Comparison of ENCODE assay signal across 23 cellular contexts in the genomic region with DNA sequence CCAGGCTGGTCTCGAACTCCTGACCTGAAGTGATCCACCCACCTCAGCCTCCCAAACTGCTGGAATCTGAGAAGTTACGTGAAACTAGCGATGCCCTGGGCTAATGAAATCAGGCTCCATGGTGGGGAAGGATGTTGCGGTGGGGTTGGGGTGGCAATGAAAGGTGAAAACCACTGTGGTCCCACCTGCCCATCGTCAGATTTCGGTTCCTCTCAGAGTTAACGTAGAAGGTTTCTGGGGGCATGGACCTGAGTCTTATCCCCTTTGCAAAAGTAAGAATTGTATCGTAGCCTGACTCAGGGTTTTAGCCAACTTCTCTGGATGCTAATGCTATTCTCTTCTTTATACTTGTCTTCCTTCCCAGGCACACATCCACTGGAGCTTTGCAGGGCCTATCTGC.
DNase-seq lines count a peak whose midpoint lies in the region; ATAC-seq, FAIRE-seq and TF ChIP-seq lines count a peak whose summit lies in the region.
"Had no signal": no experiment of that assay in that cellular context is flagged by ENCODE, and none has a peak within 500 bp of the region (broad histone marks: within the 10 kb centered on the region; RNA-seq: fewer than 3 reads in every experiment).

No MANE protein-coding gene starts in this region.

- H3K4me1 Mint-ChIP-seq in nephron progenitor cell = peaks cover 81% of the 10 kb centered on the region
- H3K4me1 Mint-ChIP-seq in stimulated activated memory B cell treated with anti-CD40 and anti-IgM and Interleukin-4, amounts not matched to agents 10 μg/mL and 1 μg/mL and 100 μg/mL, for 72 hours = no peaks in the 10 kb centered on the region
- H3K4me1 Mint-ChIP-seq: CD4-positive, CD25-positive, alpha-beta regulatory T cell had no signal

- no peaks in the 10 kb centered on the region for H3K9me3 ChIP-seq in OCI-LY3 (ENCODE audit: insufficient read depth, low read length)
- H3K9me3 ChIP-seq: A549, BLaER1 had no signal

- peaks cover 7% of the 10 kb centered on the region; the same call in 1 of the 2 replicates for H4K20me1 ChIP-seq in OCI-LY3 (ENCODE audit: insufficient read depth, low read length)
- H4K20me1 ChIP-seq: BLaER1 had no signal

- H3K27ac Mint-ChIP-seq in nephron progenitor cell = peak overlapping the region; percentile 71
- no peak overlapping the region for H3K27ac Mint-ChIP-seq in stimulated activated memory B cell treated with anti-CD40 and anti-IgM and Interleukin-4, amounts not matched to agents 10 μg/mL and 1 μg/mL and 100 μg/mL, for 72 hours
- H3K27ac Mint-ChIP-seq: CD4-positive, CD25-positive, alpha-beta regulatory T cell; CD8-positive, alpha-beta T cell; GM23338; H9 had no signal

- no peak overlapping the region for H3K9ac ChIP-seq in OCI-LY3 (ENCODE audit: low read length)
- H3K9ac ChIP-seq: BLaER1 had no signal

- H3K27ac ChIP-seq in OCI-LY3 (ENCODE audit: low read length) = no peak overlapping the region
- H3K27ac ChIP-seq: A549, BLaER1, C4-2B had no signal

- no peak overlapping the region for H3K4me3 ChIP-seq in OCI-LY3 (ENCODE audit: low read length)
- H3K4me3 ChIP-seq: A549, BLaER1, GM23338 had no signal

- no peak overlapping the region for H2AFZ ChIP-seq in OCI-LY3 (ENCODE audit: low read depth, low read length)
- H2AFZ ChIP-seq: GM23338 had no signal

- H3K4me2 ChIP-seq in OCI-LY3 (ENCODE audit: low read length) = peak overlapping the region; percentile 47
- H3K4me2 ChIP-seq: A549, BLaER1, GM23338 had no signal

- H3K27me3 Mint-ChIP-seq in nephron progenitor cell (ENCODE audit: low read depth, poor library complexity) = no peaks in the 10 kb centered on the region
- H3K27me3 Mint-ChIP-seq in stimulated activated memory B cell treated with anti-CD40 and anti-IgM and Interleukin-4, amounts not matched to agents 10 μg/mL and 1 μg/mL and 100 μg/mL, for 72 hours = no peaks in the 10 kb centered on the region
- H3K27me3 Mint-ChIP-seq: CD4-positive, CD25-positive, alpha-beta regulatory T cell had no signal

- peak; percentile 59 for ATAC-seq in stimulated activated memory B cell treated with anti-CD40 and anti-IgM and Interleukin-4, amounts not matched to agents 10 μg/mL and 1 μg/mL and 100 μg/mL, for 72 hours
- ATAC-seq: A549; CD8-positive, alpha-beta T cell; GM23338; HCT116 had no signal

- no peak overlapping the region for H3K4me3 Mint-ChIP-seq in nephron progenitor cell
- no peak overlapping the region for H3K4me3 Mint-ChIP-seq in stimulated activated memory B cell treated with anti-CD40 and anti-IgM and Interleukin-4, amounts not matched to agents 10 μg/mL and 1 μg/mL and 100 μg/mL, for 72 hours
- H3K4me3 Mint-ChIP-seq: CD4-positive, CD25-positive, alpha-beta regulatory T cell; CD8-positive, alpha-beta T cell; GM23338; H9 had no signal

- no peak for TF ChIP-seq POLR2A in GM12891 (IDR thresholded peaks at IDR 0.05; ENCODE audit: low read depth, low read length)

- TF ChIP-seq CTCF in OCI-LY3 (IDR thresholded peaks at IDR 0.05; ENCODE audit: low read depth, low read length) (no peak), nephron progenitor cell (IDR thresholded peaks at IDR 0.05) (no peak)

- DNase-seq in GM12891 (ENCODE audit: insufficient read length, low spot score) = no peak
- DNase-seq in nephron progenitor cell = no peak
- DNase-seq in hypothalamus (lab: John Stamatoyannopoulos, UW) = no peak
- DNase-seq in NCI-H226 = no peak
- no peak for DNase-seq in NCI-H2171 treated with DMSO at 0.1 percent for 48 hours (lab: John Stamatoyannopoulos, UW)
- DNase-seq: 8988T; CD4-positive, CD25-positive, alpha-beta regulatory T cell; CD8-positive, alpha-beta T cell; DMS 273 treated with DMSO at 0.1 percent for 48 hours; DMS79; EL; GDM1; H9 had no signal

- H3K9me3 Mint-ChIP-seq in nephron progenitor cell = peaks cover 15% of the 10 kb centered on the region
- no peaks in the 10 kb centered on the region for H3K9me3 Mint-ChIP-seq in stimulated activated memory B cell treated with anti-CD40 and anti-IgM and Interleukin-4, amounts not matched to agents 10 μg/mL and 1 μg/mL and 100 μg/mL, for 72 hours
- H3K9me3 Mint-ChIP-seq: CD4-positive, CD25-positive, alpha-beta regulatory T cell; CD8-positive, alpha-beta T cell; GM23338; H9 had no signal

- H3K4me1 ChIP-seq in OCI-LY3 (ENCODE audit: low read length) = peaks cover 28% of the 10 kb centered on the region
- H3K4me1 ChIP-seq: A549 had no signal

- no peaks in the 10 kb centered on the region for H3K36me3 ChIP-seq in OCI-LY3 (replicated peaks; ENCODE audit: low read depth, low read length)
- H3K36me3 ChIP-seq: BLaER1 had no signal

- peaks cover 10% of the 10 kb centered on the region for H3K36me3 Mint-ChIP-seq in nephron progenitor cell (ENCODE audit: low read depth)
- no peaks in the 10 kb centered on the region for H3K36me3 Mint-ChIP-seq in stimulated activated memory B cell treated with anti-CD40 and anti-IgM and Interleukin-4, amounts not matched to agents 10 μg/mL and 1 μg/mL and 100 μg/mL, for 72 hours
- H3K36me3 Mint-ChIP-seq: CD4-positive, CD25-positive, alpha-beta regulatory T cell; CD8-positive, alpha-beta T cell had no signal

- H3K79me2 ChIP-seq in OCI-LY3 (ENCODE audit: low read length) = no peaks in the 10 kb centered on the region

- H3K27me3 ChIP-seq in OCI-LY3 (ENCODE audit: low read depth, low read length) = peaks cover 42% of the 10 kb centered on the region
- H3K27me3 ChIP-seq: BLaER1 had no signal

- FAIRE-seq in GM12891 (lab: Jason Lieb, UNC) = no peak
- FAIRE-seq: A549, D721Med, GM12892, GM19239 had no signal

TF ChIP-seq in GM12891, 5 proteins besides CTCF, POLR2A, EP300 and RAD21:
- TF ChIP-seq POLR2AphosphoS5 (IDR thresholded peaks at IDR 0.05; ENCODE audit: low read depth, low read length) (no peak), SPI1 (IDR thresholded peaks at IDR 0.05; ENCODE audit: low read depth, low read length) (peak; percentile 41; the same call in 1 of the 2 replicates)
